Comparison of ENCODE assay signal across 19 cellular contexts in genomic region chr5:151205411-151205810, GRCh38. TPM values are rescaled to one million over a fixed set of nuclear protein-coding genes. Genes with fewer than 3 reads are reported as not detected.
DNase-seq lines count a peak whose midpoint lies in the region; ATAC-seq and TF ChIP-seq lines count a peak whose summit lies in the region.
"Had no signal": no experiment of that assay in that cellular context is flagged by ENCODE, and none has a peak within 500 bp of the region (broad histone marks: within the 10 kb centered on the region; RNA-seq: fewer than 3 reads in every experiment).

No MANE protein-coding gene starts in this region.

- H3K9me3 ChIP-seq in mesenchymal stem cell (ENCODE audit: control insufficient read depth, low read length): no peaks in the 10 kb centered on the region
- H3K9me3 ChIP-seq: ascending aorta, heart right ventricle had no signal

- H2BK5ac ChIP-seq in mesenchymal stem cell (ENCODE audit: low read depth, low read length, poor library complexity, severe bottlenecking): no peak overlapping the region

- H2BK12ac ChIP-seq in mesenchymal stem cell (ENCODE audit: low read length in 2 of 2): no peak overlapping the region

- H3K4ac ChIP-seq in mesenchymal stem cell (ENCODE audit: low read depth in 1 of 2, low read length in 2 of 2): peak overlapping the region in 1 of 2 experiments; percentile 30

- H3K9ac ChIP-seq in mesenchymal stem cell (ENCODE audit: low read length): no peak overlapping the region

- DNase-seq in Right ventricle myocardium inferior (ENCODE audit: missing footprints) (peak; percentile 58), left ventricle myocardium superior (no peak), mesenchymal stem cell (no peak), ureter (ENCODE audit: low spot score) (peak; percentile 34), sciatic nerve (ENCODE audit: low spot score) (no peak), NCI-H2029 treated with DMSO at 0.1 percent for 48 hours (lab: John Stamatoyannopoulos, UW) (no peak)
- DNase-seq in activated CD8-positive, alpha-beta T cell treated with anti-CD3 and anti-CD28 coated beads for 36 hours: no peak
- DNase-seq: activated CD4-positive, alpha-beta T cell treated with anti-CD3 and anti-CD28 coated beads, Interleukin-2, amount 10 ng/mL, durations not matched to agents 7 days and 5 days; cerebellar nuclear complex; heart right ventricle; kidney; NCI-H187; retina; stimulated activated CD4-positive, alpha-beta T cell treated with anti-CD3 and anti-CD28 coated beads, Interleukin-15, amount 100 ng/mL, for 24 hours; stimulated activated naive CD4-positive, alpha-beta T cell treated with Interleukin-2 at 50 U/mL for 16 hours had no signal

- H3K27ac ChIP-seq in mesenchymal stem cell (ENCODE audit: low read length, poor library complexity, severe bottlenecking): no peak overlapping the region
- H3K27ac ChIP-seq: ascending aorta, heart right ventricle had no signal

- H3K4me3 ChIP-seq in mesenchymal stem cell (ENCODE audit: insufficient read depth in 1 of 2, low read depth in 1 of 2, low read length in 2 of 2): no peak overlapping the region
- H3K4me3 ChIP-seq: ascending aorta, heart right ventricle had no signal

- H3K4me2 ChIP-seq in mesenchymal stem cell (ENCODE audit: low read length, poor library complexity, severe bottlenecking): no peak overlapping the region

- CTCF ChIA-PET in activated CD8-positive, alpha-beta T cell treated with anti-CD3 and anti-CD28 coated beads for 36 hours (lab: Charles Lee): interaction anchor here (0.7 to 1.2 kb wide), 3 partner anchors 33 to 90 kb away, joined by 4 read pairs; no protein-coding TSS in a partner anchor

- no peak overlapping the region for H2AK5ac ChIP-seq in mesenchymal stem cell (ENCODE audit: low read length, severe bottlenecking)

- H2BK120ac ChIP-seq in mesenchymal stem cell (ENCODE audit: low read depth, low read length): no peak overlapping the region

- intact Hi-C loops in Right ventricle myocardium inferior (cut with DNase I) (no loop called here), left ventricle myocardium superior (cut with micrococcal nuclease) (no loop called here), sciatic nerve (cut with DNase I) (no loop called here)
- intact Hi-C loops in activated CD8-positive, alpha-beta T cell treated with anti-CD3 and anti-CD28 coated beads for 36 hours (cut with micrococcal nuclease): no loop called here

- H3K4me1 Mint-ChIP-seq in activated CD8-positive, alpha-beta T cell treated with anti-CD3 and anti-CD28 coated beads for 36 hours (ENCODE audit: low read depth): peaks cover 65% of the 10 kb centered on the region

- no peaks in the 10 kb centered on the region for H3K79me1 ChIP-seq in mesenchymal stem cell (replicated peaks; ENCODE audit: low read length, poor library complexity, severe bottlenecking)

- no peak overlapping the region for H3K18ac ChIP-seq in mesenchymal stem cell (ENCODE audit: low read depth in 1 of 2, low read length in 2 of 2)

- TF ChIP-seq CTCF in activated CD8-positive, alpha-beta T cell treated with anti-CD3 and anti-CD28 coated beads for 36 hours (IDR thresholded peaks at IDR 0.05): no peak

- peaks cover 15% of the 10 kb centered on the region for H3K36me3 Mint-ChIP-seq in activated CD8-positive, alpha-beta T cell treated with anti-CD3 and anti-CD28 coated beads for 36 hours (ENCODE audit: low read depth)

- ATAC-seq in Right ventricle myocardium inferior (no peak), left ventricle myocardium superior (no peak), GM18502 (IDR thresholded peaks at IDR 0.05; ENCODE audit: poor library complexity, unreplicated experiment) (no peak), sciatic nerve (no peak)
- no peak for ATAC-seq in activated CD8-positive, alpha-beta T cell treated with anti-CD3 and anti-CD28 coated beads for 36 hours

- no peak overlapping the region for H3K4me3 Mint-ChIP-seq in activated CD8-positive, alpha-beta T cell treated with anti-CD3 and anti-CD28 coated beads for 36 hours
- H3K4me3 Mint-ChIP-seq: activated CD4-positive, alpha-beta T cell treated with anti-CD3 and anti-CD28 coated beads, Interleukin-2, amount 10 ng/mL, durations not matched to agents 7 days and 5 days had no signal

- H3K27ac Mint-ChIP-seq in activated CD8-positive, alpha-beta T cell treated with anti-CD3 and anti-CD28 coated beads for 36 hours: peak overlapping the region; percentile 63
- H3K27ac Mint-ChIP-seq: activated CD4-positive, alpha-beta T cell treated with anti-CD3 and anti-CD28 coated beads, Interleukin-2, amount 10 ng/mL, durations not matched to agents 7 days and 5 days; activated T-helper 2 cell treated with anti-CD3 and anti-CD28 coated beads, Interferon-gamma antibody, Interleukin-2, Interleukin-4, amounts not matched to agents 10 μg/mL and 5 μg/mL and 100 μg/mL, durations not matched to agents 14 hours and 24 hours and 36 hours had no signal

- H3K9me3 Mint-ChIP-seq in activated CD8-positive, alpha-beta T cell treated with anti-CD3 and anti-CD28 coated beads for 36 hours: no peaks in the 10 kb centered on the region
- H3K9me3 Mint-ChIP-seq: activated CD4-positive, alpha-beta T cell treated with anti-CD3 and anti-CD28 coated beads, Interleukin-2, amount 10 ng/mL, durations not matched to agents 7 days and 5 days; activated T-helper 2 cell treated with anti-CD3 and anti-CD28 coated beads, Interferon-gamma antibody, Interleukin-2, Interleukin-4, amounts not matched to agents 10 μg/mL and 5 μg/mL and 100 μg/mL, durations not matched to agents 14 hours and 24 hours and 36 hours; IgD-negative memory B cell had no signal

- no peaks in the 10 kb centered on the region for H3K27me3 Mint-ChIP-seq in activated CD8-positive, alpha-beta T cell treated with anti-CD3 and anti-CD28 coated beads for 36 hours
- H3K27me3 Mint-ChIP-seq: activated CD4-positive, alpha-beta T cell treated with anti-CD3 and anti-CD28 coated beads, Interleukin-2, amount 10 ng/mL, durations not matched to agents 7 days and 5 days; IgD-negative memory B cell had no signal

- peaks cover 0 to 6% of the 10 kb centered on the region in 2 experiments for H3K27me3 ChIP-seq in mesenchymal stem cell (ENCODE audit: control insufficient read depth in 1 of 2, insufficient read depth in 1 of 2, low read length in 2 of 2)
- H3K27me3 ChIP-seq: ascending aorta, heart right ventricle had no signal

- peak overlapping the region; percentile 21 for H2BK15ac ChIP-seq in mesenchymal stem cell (ENCODE audit: low read depth, poor library complexity, severe bottlenecking)

- no peaks in the 10 kb centered on the region for H3K4me1 ChIP-seq in mesenchymal stem cell (ENCODE audit: control insufficient read depth, insufficient read depth, low read depth, low read length)
- H3K4me1 ChIP-seq: ascending aorta had no signal

- no peak overlapping the region for H2AFZ ChIP-seq in mesenchymal stem cell (ENCODE audit: low read depth, low read length)

- no peak overlapping the region for H4K91ac ChIP-seq in mesenchymal stem cell (ENCODE audit: low read length)

- WGBS in mesenchymal stem cell: 84% methylated on average over 10 of the region's 10 CpGs

- POLR2A ChIA-PET in activated CD8-positive, alpha-beta T cell treated with anti-CD3 and anti-CD28 coated beads for 36 hours (lab: Charles Lee): no interaction called here

- H3K23ac ChIP-seq in mesenchymal stem cell (ENCODE audit: low read length in 2 of 2): no peak overlapping the region

- no peak overlapping the region for H3K14ac ChIP-seq in mesenchymal stem cell (ENCODE audit: low read length in 2 of 2)

- H4K8ac ChIP-seq in mesenchymal stem cell (ENCODE audit: low read length): no peak overlapping the region

- no peaks in the 10 kb centered on the region for H3K36me3 ChIP-seq in mesenchymal stem cell (ENCODE audit: control insufficient read depth in 1 of 2, insufficient read depth in 2 of 2, low read depth in 1 of 2, low read length in 2 of 2)

RNA-seq across cellular contexts. Expression of gene CCDC69, which starts 18.5 kb away (rescaled TPM):
- total RNA-seq in Right ventricle myocardium inferior: 181 TPM
- total RNA-seq in left ventricle myocardium superior: 178 TPM
- 10 to 100 TPM; 33.0 to 34.5 TPM for total RNA-seq in activated CD8-positive, alpha-beta T cell treated with anti-CD3 and anti-CD28 coated beads for 36 hours
- polyA plus RNA-seq in mesenchymal stem cell (2013, experiment 1 of 2): 11.2 TPM
- 10.8 TPM for polyA plus RNA-seq in mesenchymal stem cell (2013, experiment 2 of 2)
- total RNA-seq in ureter: 53.4 TPM
- total RNA-seq in sciatic nerve: 45.8 TPM

RNA-seq across cellular contexts. Expression of gene GM2A, which starts 47.6 kb away (rescaled TPM):
- total RNA-seq in Right ventricle myocardium inferior (28.4 TPM), left ventricle myocardium superior (32.1 TPM), ureter (60.7 TPM), sciatic nerve (41.9 TPM)
- 10 to 100 TPM; 13.3 to 13.7 TPM for total RNA-seq in activated CD8-positive, alpha-beta T cell treated with anti-CD3 and anti-CD28 coated beads for 36 hours
- 38.8 TPM for polyA plus RNA-seq in mesenchymal stem cell (2013, experiment 1 of 2)
- polyA plus RNA-seq in mesenchymal stem cell (2013, experiment 2 of 2): 39.5 TPM

RNA-seq across cellular contexts. Expression of gene ANXA6, which starts 47.8 kb away (rescaled TPM):
- 222 TPM for total RNA-seq in Right ventricle myocardium inferior
- total RNA-seq in left ventricle myocardium superior: 214 TPM
- total RNA-seq in activated CD8-positive, alpha-beta T cell treated with anti-CD3 and anti-CD28 coated beads for 36 hours: 100 to 1,000 TPM; 328 to 336 TPM
- 338 TPM for polyA plus RNA-seq in mesenchymal stem cell (2013, experiment 1 of 2)
- 340 TPM for polyA plus RNA-seq in mesenchymal stem cell (2013, experiment 2 of 2)
- 123 TPM for total RNA-seq in ureter
- total RNA-seq in sciatic nerve: 211 TPM

Comparison
In these comparisons a context has a peak if more than half of its experiments do, and no peak if none do; other contexts are left out.
1. DNase-seq: peak in Right ventricle myocardium inferior (single experiment) and ureter (single experiment); none in left ventricle myocardium superior (single experiment), activated CD8-positive, alpha-beta T cell treated with anti-CD3 and anti-CD28 coated beads for 36 hours (single experiment), mesenchymal stem cell (single experiment), sciatic nerve (single experiment) and NCI-H2029 treated with DMSO at 0.1 percent for 48 hours (single experiment).